Comparison of ENCODE assay signal across 18 cellular contexts in the genomic region with DNA sequence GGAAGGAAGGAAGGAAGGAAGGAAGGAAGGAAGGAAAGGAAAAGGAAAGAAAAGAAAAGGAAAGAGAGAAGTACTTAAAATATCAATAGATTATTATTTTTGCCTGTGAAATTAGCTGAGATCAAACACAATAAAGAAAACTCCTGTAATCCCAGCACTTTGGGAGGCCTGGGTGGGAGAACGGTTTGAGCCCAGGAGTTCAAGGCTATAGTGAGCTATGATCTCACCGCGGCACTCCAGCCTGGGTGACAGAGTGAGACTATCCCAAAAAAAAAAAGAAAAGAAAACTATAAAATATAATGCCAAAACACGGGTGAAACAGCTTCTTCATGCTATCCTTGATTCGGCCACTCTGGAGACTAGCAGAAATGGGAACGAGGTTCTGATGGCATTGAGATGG. TPM values are rescaled to one million over a fixed set of nuclear protein-coding genes. Genes with fewer than 3 reads are reported as not detected.
A peak's percentile ranks its signal among the peaks of the same experiment; 100 is the strongest.
DNase-seq lines count a peak whose midpoint lies in the region; ATAC-seq and TF ChIP-seq lines count a peak whose summit lies in the region.
"Had no signal": no experiment of that assay in that cellular context is flagged by ENCODE, and none has a peak within 500 bp of the region (broad histone marks: within the 10 kb centered on the region; RNA-seq: fewer than 3 reads in every experiment).

No MANE protein-coding gene starts in this region.

- H3K27ac ChIP-seq in colonic mucosa (peak overlapping the region; percentile 86), mucosa of rectum (ENCODE audit: low read depth in 2 of 2, low read length in 2 of 2) (peak overlapping the region; percentile 78 to 90), spleen (peak overlapping the region; percentile 17 to 81 (median 56))
- H3K27ac ChIP-seq: SJSA1 had no signal

- no TSS peak for BruUV-seq in Caco-2 (replicated peaks; lab: Mats Ljungman, UMichigan)

- no peaks in the 10 kb centered on the region for H3K27me3 Mint-ChIP-seq in Caco-2 (ENCODE audit: insufficient read depth, unreplicated experiment)

- 71 to 85% (median 75%) methylated on average over 6 of the region's 6 CpGs for WGBS in spleen, 5 donors

- H3K9me3 Mint-ChIP-seq in Caco-2 (ENCODE audit: unreplicated experiment): peaks cover 21% of the 10 kb centered on the region
- H3K9me3 Mint-ChIP-seq: CD8-positive, alpha-beta T cell had no signal

- H3K36me3 ChIP-seq in Caco-2 (ENCODE audit: control insufficient read depth, insufficient read depth, low read length) (no peaks in the 10 kb centered on the region), colonic mucosa (no peaks in the 10 kb centered on the region), mucosa of rectum (ENCODE audit: control insufficient read depth in 2 of 2, insufficient read depth in 2 of 2, low read length in 2 of 2) (no peaks in the 10 kb centered on the region), spleen (no peaks in the 10 kb centered on the region)
- H3K36me3 ChIP-seq: SJSA1 had no signal

- H3K4me3 ChIP-seq in Caco-2 (ENCODE audit: low read depth, low read length) (no peak overlapping the region), colonic mucosa (no peak overlapping the region), mucosa of rectum (ENCODE audit: low read length in 2 of 2) (no peak overlapping the region), spleen (no peak overlapping the region)
- H3K4me3 ChIP-seq: SJSA1 had no signal

- H3K4me1 ChIP-seq in Caco-2 (peaks cover 34% of the 10 kb centered on the region), colonic mucosa (peaks cover 5% of the 10 kb centered on the region), mucosa of rectum (ENCODE audit: control insufficient read depth in 2 of 2, insufficient read depth in 2 of 2, low read length in 2 of 2) (peaks cover 11 to 21% of the 10 kb centered on the region in 2 donors), spleen (peaks cover 0 to 46% (median 19%) of the 10 kb centered on the region in 6 donors)
- H3K4me1 ChIP-seq: SJSA1 had no signal

- CTCF ChIA-PET in Caco-2 (lab: Charles Lee): no interaction called here

- no peak overlapping the region for H3K4me3 Mint-ChIP-seq in Caco-2 (ENCODE audit: unreplicated experiment)
- H3K4me3 Mint-ChIP-seq: CD8-positive, alpha-beta T cell had no signal

- H3K27me3 ChIP-seq in Caco-2 (replicated peaks; ENCODE audit: control insufficient read depth, insufficient read depth, low read length): no peaks in the 10 kb centered on the region
- no peaks in the 10 kb centered on the region for H3K27me3 ChIP-seq in colonic mucosa
- no peaks in the 10 kb centered on the region for H3K27me3 ChIP-seq in mucosa of rectum (ENCODE audit: control insufficient read depth in 2 of 2, insufficient read depth in 2 of 2, low read length in 2 of 2)
- H3K27me3 ChIP-seq in spleen (replicated peaks in 1 of 7): no peaks in the 10 kb centered on the region
- H3K27me3 ChIP-seq: SJSA1 had no signal

- intact Hi-C loops in Caco-2 (cut with micrococcal nuclease; ENCODE audit: unreplicated experiment): loop anchor here (2.0 kb wide), 1 partner anchor 25 kb away; a partner anchor contains a TSS
- intact Hi-C loops in colonic mucosa (cut with DNase I): no loop called here
- intact Hi-C loops in spleen (cut with DNase I; ENCODE audit: low total_unique reads): no loop called here
- intact Hi-C loops in left cardiac atrium (cut with DNase I): no loop called here

- no peak for TF ChIP-seq POLR2A in spleen (IDR thresholded peaks at IDR 0.05)

- H3K9me3 ChIP-seq in Caco-2: no peaks in the 10 kb centered on the region
- no peaks in the 10 kb centered on the region for H3K9me3 ChIP-seq in colonic mucosa
- H3K9me3 ChIP-seq in mucosa of rectum (ENCODE audit: control insufficient read depth in 2 of 2, low read length in 2 of 2): no peaks in the 10 kb centered on the region
- no peaks in the 10 kb centered on the region for H3K9me3 ChIP-seq in spleen
- H3K9me3 ChIP-seq: SJSA1 had no signal

- TF ChIP-seq CTCF in Caco-2 (IDR thresholded peaks at IDR 0.05; ENCODE audit: insufficient read depth in 1 of 2, low read depth in 1 of 2, low read length in 1 of 2, severe bottlenecking in 1 of 2, unreplicated experiment in 1 of 2): no peak
- TF ChIP-seq CTCF in colonic mucosa (IDR thresholded peaks at IDR 0.05): no peak
- TF ChIP-seq CTCF in spleen (IDR thresholded peaks at IDR 0.05 in 8 of 11, conservative IDR thresholded peaks at IDR 0.05 in 3 of 11): no peak

- H3K27ac Mint-ChIP-seq in Caco-2 (ENCODE audit: unreplicated experiment): peak overlapping the region; percentile 80
- H3K27ac Mint-ChIP-seq: CD8-positive, alpha-beta T cell had no signal

- H3K4me1 Mint-ChIP-seq in Caco-2 (ENCODE audit: low read depth, unreplicated experiment): peaks cover 36% of the 10 kb centered on the region

- DNase-seq in Caco-2 (no peak), colonic mucosa (no peak), spleen (no peak), left cardiac atrium (no peak), left lobe of liver (ENCODE audit: low spot score) (no peak)
- DNase-seq: CD8-positive, alpha-beta T cell; DMS79; GOT3; Karpas-422; NCI-H1105; NCI-H1694 treated with DMSO at 0.1 percent for 48 hours; NCI-H2107; NCI-H2227 treated with DMSO at 0.1 percent for 48 hours; NCI-H524 had no signal

- POLR2A ChIA-PET in Caco-2 (lab: Charles Lee): no interaction called here

- no peak overlapping the region for H3K9ac ChIP-seq in colonic mucosa (ENCODE audit: low read depth in 2 of 2, low read length in 2 of 2)
- peak overlapping the region in 1 of 2 donors; percentile 31 for H3K9ac ChIP-seq in mucosa of rectum (ENCODE audit: low read depth in 1 of 2, low read length in 2 of 2)

- H3K36me3 Mint-ChIP-seq in Caco-2 (ENCODE audit: insufficient read depth, unreplicated experiment): no peaks in the 10 kb centered on the region
- H3K36me3 Mint-ChIP-seq: CD8-positive, alpha-beta T cell had no signal

- ATAC-seq in left cardiac atrium: no peak
- no peak for ATAC-seq in GM19467 (IDR thresholded peaks at IDR 0.05; ENCODE audit: unreplicated experiment)
- ATAC-seq in left lobe of liver: no peak
- no peak for ATAC-seq in GM18519 (IDR thresholded peaks at IDR 0.05; ENCODE audit: low FRiP score, unreplicated experiment)
- ATAC-seq: CD8-positive, alpha-beta T cell had no signal

RNA-seq across cellular contexts. Expression of a gene that starts 26.2 kb away (rescaled TPM):
- total RNA-seq in Caco-2 (2022): 60.8 and 63.1 TPM in 2 replicates
- total RNA-seq in colonic mucosa: 100 to 1,000 TPM in 1 of 2 donors, 10 to 100 TPM in 1; 91.0 to 148 TPM
- total RNA-seq in spleen: 10 to 100 TPM; 21.6 to 63.0 (median 39.7) TPM
- polyA plus RNA-seq in spleen: 1 to 10 TPM; 4.5 to 8.9 (median 5.3) TPM
- total RNA-seq in left cardiac atrium: 10 to 100 TPM; 36.2 to 56.4 TPM
- 22.6 TPM for total RNA-seq in left lobe of liver

RNA-seq across cellular contexts. Expression of a gene that starts 28.5 kb away (rescaled TPM):
- total RNA-seq in Caco-2 (2022) (7.7 and 11.8 TPM in 2 replicates), colonic mucosa (10 to 100 TPM; 13.3 to 45.6 TPM), spleen (10 to 100 TPM; 39.3 to 88.3 (median 52.1) TPM), left cardiac atrium (10 to 100 TPM; 41.5 to 52.5 TPM), left lobe of liver (8.9 TPM)
- 1 to 10 TPM; 1.2 to 4.7 (median 2.6) TPM for polyA plus RNA-seq in spleen
